Comparison of ENCODE assay signal across 1 cellular context in the genomic region with DNA sequence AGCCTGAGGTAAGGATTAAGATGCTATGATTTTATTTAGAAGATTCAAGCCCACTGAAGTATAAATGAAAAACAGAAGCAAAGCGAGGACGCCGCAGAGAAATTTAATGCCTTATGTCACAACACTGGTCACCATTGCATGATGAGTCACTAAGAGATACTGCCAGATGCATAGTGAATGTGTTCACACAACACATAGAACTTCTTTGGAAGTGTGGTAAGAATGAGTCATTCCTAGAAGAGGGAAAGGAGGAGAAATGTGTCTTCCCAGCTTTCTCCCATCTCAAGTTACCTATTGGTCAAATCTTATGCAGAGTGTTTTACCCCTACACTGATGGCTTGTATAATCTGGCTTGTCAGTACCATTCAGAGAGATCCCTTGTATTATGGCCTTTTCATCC.
TF ChIP-seq lines count a peak whose summit lies in the region.

No MANE protein-coding gene starts in this region.

TF ChIP-seq in HEK293, 187 proteins besides CTCF, POLR2A, EP300 and RAD21 (continued from another document and continues in another):
- TF ChIP-seq, protein P1, sequence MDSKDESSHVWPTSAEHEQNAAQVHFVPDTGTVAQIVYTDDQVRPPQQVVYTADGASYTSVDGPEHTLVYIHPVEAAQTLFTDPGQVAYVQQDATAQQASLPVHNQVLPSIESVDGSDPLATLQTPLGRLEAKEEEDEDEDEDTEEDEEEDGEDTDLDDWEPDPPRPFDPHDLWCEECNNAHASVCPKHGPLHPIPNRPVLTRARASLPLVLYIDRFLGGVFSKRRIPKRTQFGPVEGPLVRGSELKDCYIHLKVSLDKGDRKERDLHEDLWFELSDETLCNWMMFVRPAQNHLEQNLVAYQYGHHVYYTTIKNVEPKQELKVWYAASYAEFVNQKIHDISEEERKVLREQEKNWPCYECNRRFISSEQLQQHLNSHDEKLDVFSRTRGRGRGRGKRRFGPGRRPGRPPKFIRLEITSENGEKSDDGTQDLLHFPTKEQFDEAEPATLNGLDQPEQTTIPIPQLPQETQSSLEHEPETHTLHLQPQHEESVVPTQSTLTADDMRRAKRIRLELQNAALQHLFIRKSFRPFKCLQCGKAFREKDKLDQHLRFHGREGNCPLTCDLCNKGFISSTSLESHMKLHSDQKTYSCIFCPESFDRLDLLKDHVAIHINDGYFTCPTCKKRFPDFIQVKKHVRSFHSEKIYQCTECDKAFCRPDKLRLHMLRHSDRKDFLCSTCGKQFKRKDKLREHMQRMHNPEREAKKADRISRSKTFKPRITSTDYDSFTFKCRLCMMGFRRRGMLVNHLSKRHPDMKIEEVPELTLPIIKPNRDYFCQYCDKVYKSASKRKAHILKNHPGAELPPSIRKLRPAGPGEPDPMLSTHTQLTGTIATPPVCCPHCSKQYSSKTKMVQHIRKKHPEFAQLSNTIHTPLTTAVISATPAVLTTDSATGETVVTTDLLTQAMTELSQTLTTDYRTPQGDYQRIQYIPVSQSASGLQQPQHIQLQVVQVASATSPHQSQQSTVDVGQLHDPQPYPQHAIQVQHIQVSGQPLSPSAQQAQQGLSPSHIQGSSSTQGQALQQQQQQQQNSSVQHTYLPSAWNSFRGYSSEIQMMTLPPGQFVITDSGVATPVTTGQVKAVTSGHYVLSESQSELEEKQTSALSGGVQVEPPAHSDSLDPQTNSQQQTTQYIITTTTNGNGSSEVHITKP (tag by site-specific recombination; IDR thresholded peaks at IDR 0.05) = peak; percentile 37
- TF ChIP-seq ZSCAN30 (tag by site-specific recombination; IDR thresholded peaks at IDR 0.05) (no peak), TCF7L2 (IDR thresholded peaks at IDR 0.05; ENCODE audit: borderline replicate concordance, low read depth, low read length) (no peak), ZBTB20 (tag by site-specific recombination; IDR thresholded peaks at IDR 0.05) (0 out of 2 replicates have a peak, but pooled peaks have one; percentile 41), ZNF24 (tag by site-specific recombination; IDR thresholded peaks at IDR 0.05) (peak; percentile 75), ZXDB (tag by site-specific recombination; IDR thresholded peaks at IDR 0.05) (no peak), ZNF391 (tag by site-specific recombination; IDR thresholded peaks at IDR 0.05; ENCODE audit: borderline replicate concordance, low read depth) (no peak; the same call in 1 of the 2 replicates), ZNF138 (tag by site-specific recombination; IDR thresholded peaks at IDR 0.05; ENCODE audit: borderline replicate concordance) (no peak), SP2 (tag by site-specific recombination; IDR thresholded peaks at IDR 0.05) (no peak), ZFP41 (tag by site-specific recombination; IDR thresholded peaks at IDR 0.05; ENCODE audit: borderline replicate concordance) (no peak), ZNF624 (tag by site-specific recombination; IDR thresholded peaks at IDR 0.05) (no peak), ZNF747 (tag by site-specific recombination; IDR thresholded peaks at IDR 0.05) (no peak), ZFP69B (tag by site-specific recombination; IDR thresholded peaks at IDR 0.05) (0 out of 2 replicates have a peak, but pooled peaks have one; percentile 24), ZNF561 (tag by site-specific recombination; IDR thresholded peaks at IDR 0.05; ENCODE audit: borderline replicate concordance) (no peak), BCL11A (tag by site-specific recombination; IDR thresholded peaks at IDR 0.05; ENCODE audit: low read depth) (no peak), IKZF3 (tag by site-specific recombination; IDR thresholded peaks at IDR 0.05) (no peak; the same call in 1 of the 2 replicates), MZF1 (tag by site-specific recombination; IDR thresholded peaks at IDR 0.05; ENCODE audit: borderline replicate concordance) (no peak), KLF1 (tag by site-specific recombination; IDR thresholded peaks at IDR 0.05) (no peak), ZNF433 (tag by site-specific recombination; IDR thresholded peaks at IDR 0.05; ENCODE audit: low read depth) (no peak), KLF9 (tag by site-specific recombination; IDR thresholded peaks at IDR 0.05; ENCODE audit: low read depth) (no peak), TRIM28 (IDR thresholded peaks at IDR 0.05; ENCODE audit: borderline replicate concordance, low read length) (no peak), ZNF155 (tag by site-specific recombination; IDR thresholded peaks at IDR 0.05) (no peak), ZNF416 (tag by site-specific recombination; IDR thresholded peaks at IDR 0.05) (no peak)
- TF ChIP-seq, protein P2, sequence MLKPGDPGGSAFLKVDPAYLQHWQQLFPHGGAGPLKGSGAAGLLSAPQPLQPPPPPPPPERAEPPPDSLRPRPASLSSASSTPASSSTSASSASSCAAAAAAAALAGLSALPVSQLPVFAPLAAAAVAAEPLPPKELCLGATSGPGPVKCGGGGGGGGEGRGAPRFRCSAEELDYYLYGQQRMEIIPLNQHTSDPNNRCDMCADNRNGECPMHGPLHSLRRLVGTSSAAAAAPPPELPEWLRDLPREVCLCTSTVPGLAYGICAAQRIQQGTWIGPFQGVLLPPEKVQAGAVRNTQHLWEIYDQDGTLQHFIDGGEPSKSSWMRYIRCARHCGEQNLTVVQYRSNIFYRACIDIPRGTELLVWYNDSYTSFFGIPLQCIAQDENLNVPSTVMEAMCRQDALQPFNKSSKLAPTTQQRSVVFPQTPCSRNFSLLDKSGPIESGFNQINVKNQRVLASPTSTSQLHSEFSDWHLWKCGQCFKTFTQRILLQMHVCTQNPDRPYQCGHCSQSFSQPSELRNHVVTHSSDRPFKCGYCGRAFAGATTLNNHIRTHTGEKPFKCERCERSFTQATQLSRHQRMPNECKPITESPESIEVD (tag by site-specific recombination; IDR thresholded peaks at IDR 0.05) = no peak
- TF ChIP-seq, protein P3, sequence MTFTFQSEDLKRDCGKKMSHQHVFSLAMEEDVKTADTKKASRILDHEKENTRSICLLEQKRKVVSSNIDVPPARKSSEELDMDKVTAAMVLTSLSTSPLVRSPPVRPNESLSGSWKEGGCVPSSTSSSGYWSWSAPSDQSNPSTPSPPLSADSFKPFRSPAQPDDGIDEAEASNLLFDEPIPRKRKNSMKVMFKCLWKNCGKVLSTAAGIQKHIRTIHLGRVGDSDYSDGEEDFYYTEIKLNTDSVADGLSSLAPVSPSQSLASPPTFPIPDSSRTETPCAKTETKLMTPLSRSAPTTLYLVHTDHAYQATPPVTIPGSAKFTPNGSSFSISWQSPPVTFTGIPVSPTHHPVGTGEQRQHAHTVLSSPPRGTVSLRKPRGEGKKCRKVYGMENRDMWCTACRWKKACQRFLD (tag by site-specific recombination; IDR thresholded peaks at IDR 0.05) = no peak
- TF ChIP-seq, protein P4, sequence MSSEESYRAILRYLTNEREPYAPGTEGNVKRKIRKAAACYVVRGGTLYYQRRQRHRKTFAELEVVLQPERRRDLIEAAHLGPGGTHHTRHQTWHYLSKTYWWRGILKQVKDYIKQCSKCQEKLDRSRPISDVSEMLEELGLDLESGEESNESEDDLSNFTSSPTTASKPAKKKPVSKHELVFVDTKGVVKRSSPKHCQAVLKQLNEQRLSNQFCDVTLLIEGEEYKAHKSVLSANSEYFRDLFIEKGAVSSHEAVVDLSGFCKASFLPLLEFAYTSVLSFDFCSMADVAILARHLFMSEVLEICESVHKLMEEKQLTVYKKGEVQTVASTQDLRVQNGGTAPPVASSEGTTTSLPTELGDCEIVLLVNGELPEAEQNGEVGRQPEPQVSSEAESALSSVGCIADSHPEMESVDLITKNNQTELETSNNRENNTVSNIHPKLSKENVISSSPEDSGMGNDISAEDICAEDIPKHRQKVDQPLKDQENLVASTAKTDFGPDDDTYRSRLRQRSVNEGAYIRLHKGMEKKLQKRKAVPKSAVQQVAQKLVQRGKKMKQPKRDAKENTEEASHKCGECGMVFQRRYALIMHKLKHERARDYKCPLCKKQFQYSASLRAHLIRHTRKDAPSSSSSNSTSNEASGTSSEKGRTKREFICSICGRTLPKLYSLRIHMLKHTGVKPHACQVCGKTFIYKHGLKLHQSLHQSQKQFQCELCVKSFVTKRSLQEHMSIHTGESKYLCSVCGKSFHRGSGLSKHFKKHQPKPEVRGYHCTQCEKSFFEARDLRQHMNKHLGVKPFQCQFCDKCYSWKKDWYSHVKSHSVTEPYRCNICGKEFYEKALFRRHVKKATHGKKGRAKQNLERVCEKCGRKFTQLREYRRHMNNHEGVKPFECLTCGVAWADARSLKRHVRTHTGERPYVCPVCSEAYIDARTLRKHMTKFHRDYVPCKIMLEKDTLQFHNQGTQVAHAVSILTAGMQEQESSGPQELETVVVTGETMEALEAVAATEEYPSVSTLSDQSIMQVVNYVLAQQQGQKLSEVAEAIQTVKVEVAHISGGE (tag by site-specific recombination; conservative IDR thresholded peaks at IDR 0.05; ENCODE audit: low read depth) = no peak
- TF ChIP-seq, protein P5, sequence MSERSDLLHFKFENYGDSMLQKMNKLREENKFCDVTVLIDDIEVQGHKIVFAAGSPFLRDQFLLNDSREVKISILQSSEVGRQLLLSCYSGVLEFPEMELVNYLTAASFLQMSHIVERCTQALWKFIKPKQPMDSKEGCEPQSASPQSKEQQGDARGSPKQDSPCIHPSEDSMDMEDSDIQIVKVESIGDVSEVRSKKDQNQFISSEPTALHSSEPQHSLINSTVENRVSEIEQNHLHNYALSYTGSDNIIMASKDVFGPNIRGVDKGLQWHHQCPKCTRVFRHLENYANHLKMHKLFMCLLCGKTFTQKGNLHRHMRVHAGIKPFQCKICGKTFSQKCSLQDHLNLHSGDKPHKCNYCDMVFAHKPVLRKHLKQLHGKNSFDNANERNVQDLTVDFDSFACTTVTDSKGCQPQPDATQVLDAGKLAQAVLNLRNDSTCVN (tag by site-specific recombination; optimal IDR thresholded peaks at IDR 0.05) = no peak
- TF ChIP-seq, protein P6, sequence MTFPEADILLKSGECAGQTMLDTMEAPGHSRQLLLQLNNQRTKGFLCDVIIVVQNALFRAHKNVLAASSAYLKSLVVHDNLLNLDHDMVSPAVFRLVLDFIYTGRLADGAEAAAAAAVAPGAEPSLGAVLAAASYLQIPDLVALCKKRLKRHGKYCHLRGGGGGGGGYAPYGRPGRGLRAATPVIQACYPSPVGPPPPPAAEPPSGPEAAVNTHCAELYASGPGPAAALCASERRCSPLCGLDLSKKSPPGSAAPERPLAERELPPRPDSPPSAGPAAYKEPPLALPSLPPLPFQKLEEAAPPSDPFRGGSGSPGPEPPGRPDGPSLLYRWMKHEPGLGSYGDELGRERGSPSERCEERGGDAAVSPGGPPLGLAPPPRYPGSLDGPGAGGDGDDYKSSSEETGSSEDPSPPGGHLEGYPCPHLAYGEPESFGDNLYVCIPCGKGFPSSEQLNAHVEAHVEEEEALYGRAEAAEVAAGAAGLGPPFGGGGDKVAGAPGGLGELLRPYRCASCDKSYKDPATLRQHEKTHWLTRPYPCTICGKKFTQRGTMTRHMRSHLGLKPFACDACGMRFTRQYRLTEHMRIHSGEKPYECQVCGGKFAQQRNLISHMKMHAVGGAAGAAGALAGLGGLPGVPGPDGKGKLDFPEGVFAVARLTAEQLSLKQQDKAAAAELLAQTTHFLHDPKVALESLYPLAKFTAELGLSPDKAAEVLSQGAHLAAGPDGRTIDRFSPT (tag by site-specific recombination; IDR thresholded peaks at IDR 0.05) = no peak
- TF ChIP-seq, protein P7, sequence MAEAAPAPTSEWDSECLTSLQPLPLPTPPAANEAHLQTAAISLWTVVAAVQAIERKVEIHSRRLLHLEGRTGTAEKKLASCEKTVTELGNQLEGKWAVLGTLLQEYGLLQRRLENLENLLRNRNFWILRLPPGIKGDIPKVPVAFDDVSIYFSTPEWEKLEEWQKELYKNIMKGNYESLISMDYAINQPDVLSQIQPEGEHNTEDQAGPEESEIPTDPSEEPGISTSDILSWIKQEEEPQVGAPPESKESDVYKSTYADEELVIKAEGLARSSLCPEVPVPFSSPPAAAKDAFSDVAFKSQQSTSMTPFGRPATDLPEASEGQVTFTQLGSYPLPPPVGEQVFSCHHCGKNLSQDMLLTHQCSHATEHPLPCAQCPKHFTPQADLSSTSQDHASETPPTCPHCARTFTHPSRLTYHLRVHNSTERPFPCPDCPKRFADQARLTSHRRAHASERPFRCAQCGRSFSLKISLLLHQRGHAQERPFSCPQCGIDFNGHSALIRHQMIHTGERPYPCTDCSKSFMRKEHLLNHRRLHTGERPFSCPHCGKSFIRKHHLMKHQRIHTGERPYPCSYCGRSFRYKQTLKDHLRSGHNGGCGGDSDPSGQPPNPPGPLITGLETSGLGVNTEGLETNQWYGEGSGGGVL (tag by site-specific recombination; IDR thresholded peaks at IDR 0.05) = peak; percentile 62
- TF ChIP-seq, protein P8, sequence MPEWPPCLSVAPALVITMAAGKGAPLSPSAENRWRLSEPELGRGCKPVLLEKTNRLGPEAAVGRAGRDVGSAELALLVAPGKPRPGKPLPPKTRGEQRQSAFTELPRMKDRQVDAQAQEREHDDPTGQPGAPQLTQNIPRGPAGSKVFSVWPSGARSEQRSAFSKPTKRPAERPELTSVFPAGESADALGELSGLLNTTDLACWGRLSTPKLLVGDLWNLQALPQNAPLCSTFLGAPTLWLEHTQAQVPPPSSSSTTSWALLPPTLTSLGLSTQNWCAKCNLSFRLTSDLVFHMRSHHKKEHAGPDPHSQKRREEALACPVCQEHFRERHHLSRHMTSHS (tag by site-specific recombination; IDR thresholded peaks at IDR 0.05) = no peak
- TF ChIP-seq, protein P9, sequence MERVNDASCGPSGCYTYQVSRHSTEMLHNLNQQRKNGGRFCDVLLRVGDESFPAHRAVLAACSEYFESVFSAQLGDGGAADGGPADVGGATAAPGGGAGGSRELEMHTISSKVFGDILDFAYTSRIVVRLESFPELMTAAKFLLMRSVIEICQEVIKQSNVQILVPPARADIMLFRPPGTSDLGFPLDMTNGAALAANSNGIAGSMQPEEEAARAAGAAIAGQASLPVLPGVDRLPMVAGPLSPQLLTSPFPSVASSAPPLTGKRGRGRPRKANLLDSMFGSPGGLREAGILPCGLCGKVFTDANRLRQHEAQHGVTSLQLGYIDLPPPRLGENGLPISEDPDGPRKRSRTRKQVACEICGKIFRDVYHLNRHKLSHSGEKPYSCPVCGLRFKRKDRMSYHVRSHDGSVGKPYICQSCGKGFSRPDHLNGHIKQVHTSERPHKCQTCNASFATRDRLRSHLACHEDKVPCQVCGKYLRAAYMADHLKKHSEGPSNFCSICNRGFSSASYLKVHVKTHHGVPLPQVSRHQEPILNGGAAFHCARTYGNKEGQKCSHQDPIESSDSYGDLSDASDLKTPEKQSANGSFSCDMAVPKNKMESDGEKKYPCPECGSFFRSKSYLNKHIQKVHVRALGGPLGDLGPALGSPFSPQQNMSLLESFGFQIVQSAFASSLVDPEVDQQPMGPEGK (tag by site-specific recombination; IDR thresholded peaks at IDR 0.05) = no peak
- TF ChIP-seq, protein P10, sequence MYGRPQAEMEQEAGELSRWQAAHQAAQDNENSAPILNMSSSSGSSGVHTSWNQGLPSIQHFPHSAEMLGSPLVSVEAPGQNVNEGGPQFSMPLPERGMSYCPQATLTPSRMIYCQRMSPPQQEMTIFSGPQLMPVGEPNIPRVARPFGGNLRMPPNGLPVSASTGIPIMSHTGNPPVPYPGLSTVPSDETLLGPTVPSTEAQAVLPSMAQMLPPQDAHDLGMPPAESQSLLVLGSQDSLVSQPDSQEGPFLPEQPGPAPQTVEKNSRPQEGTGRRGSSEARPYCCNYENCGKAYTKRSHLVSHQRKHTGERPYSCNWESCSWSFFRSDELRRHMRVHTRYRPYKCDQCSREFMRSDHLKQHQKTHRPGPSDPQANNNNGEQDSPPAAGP (tag by site-specific recombination; IDR thresholded peaks at IDR 0.05) = no peak
- TF ChIP-seq, protein P11, sequence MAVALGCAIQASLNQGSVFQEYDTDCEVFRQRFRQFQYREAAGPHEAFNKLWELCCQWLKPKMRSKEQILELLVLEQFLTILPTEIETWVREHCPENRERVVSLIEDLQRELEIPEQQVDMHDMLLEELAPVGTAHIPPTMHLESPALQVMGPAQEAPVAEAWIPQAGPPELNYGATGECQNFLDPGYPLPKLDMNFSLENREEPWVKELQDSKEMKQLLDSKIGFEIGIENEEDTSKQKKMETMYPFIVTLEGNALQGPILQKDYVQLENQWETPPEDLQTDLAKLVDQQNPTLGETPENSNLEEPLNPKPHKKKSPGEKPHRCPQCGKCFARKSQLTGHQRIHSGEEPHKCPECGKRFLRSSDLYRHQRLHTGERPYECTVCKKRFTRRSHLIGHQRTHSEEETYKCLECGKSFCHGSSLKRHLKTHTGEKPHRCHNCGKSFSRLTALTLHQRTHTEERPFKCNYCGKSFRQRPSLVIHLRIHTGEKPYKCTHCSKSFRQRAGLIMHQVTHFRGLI (tag by site-specific recombination; IDR thresholded peaks at IDR 0.05) = no peak
